Comparison of ENCODE assay signal across 10 cellular contexts in genomic region chr1:2208309-2209239, GRCh38. TPM values are rescaled to one million over a fixed set of nuclear protein-coding genes. Genes with fewer than 3 reads are reported as not detected.
A peak's percentile ranks its signal among the peaks of the same experiment; 100 is the strongest.
DNase-seq lines count a peak whose midpoint lies in the region; ATAC-seq and TF ChIP-seq lines count a peak whose summit lies in the region.
"Had no signal": no experiment of that assay in that cellular context is flagged by ENCODE, and none has a peak within 500 bp of the region (broad histone marks: within the 10 kb centered on the region; RNA-seq: fewer than 3 reads in every experiment).

No MANE protein-coding gene starts in this region.

- no peaks in the 10 kb centered on the region for H3K9me3 ChIP-seq in right lobe of liver

- H3K4me1 ChIP-seq in right lobe of liver = peaks cover 0 to 36% (median 17%) of the 10 kb centered on the region in 4 donors

- TF ChIP-seq CTCF in right lobe of liver (IDR thresholded peaks at IDR 0.05) (peak in 1 of 4 donors; percentile 7), type B pancreatic cell (conservative IDR thresholded peaks at IDR 0.05) (no peak)

- peak; percentile 88 for DNase-seq in HuH-7.5 (ENCODE audit: low spot score)
- DNase-seq in central memory CD8-positive, alpha-beta T cell (ENCODE audit: low spot score in 2 of 2) = no peak
- DNase-seq in right lobe of liver = peak; percentile 86 to 93 (median 92)
- DNase-seq in type B pancreatic cell (ENCODE audit: extremely low spot score, unreplicated experiment) = peak; percentile 72
- DNase-seq in stimulated activated CD4-positive, alpha-beta T cell treated with anti-CD3 and anti-CD28 coated beads, Interleukin-4, amount 100 ng/mL, for 24 hours = no peak
- DNase-seq in central memory CD4-positive, alpha-beta T cell = no peak
- DNase-seq: activated naive CD4-positive, alpha-beta T cell; NCI-H526 treated with DMSO at 0.1 percent for 48 hours had no signal

- intact Hi-C loops in right lobe of liver (cut with DNase I) = no loop called here

- no peak for ATAC-seq in central memory CD8-positive, alpha-beta T cell (replicated peaks; ENCODE audit: extremely low read depth, poor library complexity, severe bottlenecking)
- ATAC-seq in right lobe of liver (peak; percentile 45 to 59 (median 50)), HG03039 (IDR thresholded peaks at IDR 0.05; ENCODE audit: unreplicated experiment) (no peak), esophagus mucosa (no peak)

- H3K4me1 Mint-ChIP-seq in central memory CD8-positive, alpha-beta T cell = peaks cover 4% of the 10 kb centered on the region
- H3K4me1 Mint-ChIP-seq in type B pancreatic cell (ENCODE audit: unreplicated experiment) = peaks cover 9% of the 10 kb centered on the region

- peaks cover 4% of the 10 kb centered on the region for H3K36me3 Mint-ChIP-seq in central memory CD8-positive, alpha-beta T cell (ENCODE audit: insufficient read depth)
- H3K36me3 Mint-ChIP-seq in type B pancreatic cell = no peaks in the 10 kb centered on the region

- no peaks in the 10 kb centered on the region for H3K9me3 Mint-ChIP-seq in central memory CD8-positive, alpha-beta T cell
- no peaks in the 10 kb centered on the region for H3K9me3 Mint-ChIP-seq in type B pancreatic cell

- peak overlapping the region; percentile 92 to 97 (median 97) for H3K27ac ChIP-seq in right lobe of liver

- H3K27ac Mint-ChIP-seq in central memory CD8-positive, alpha-beta T cell (ENCODE audit: low read depth) = no peak overlapping the region
- H3K27ac Mint-ChIP-seq in type B pancreatic cell = peak overlapping the region; percentile 37

- no peaks in the 10 kb centered on the region for H3K27me3 ChIP-seq in right lobe of liver

- H3K36me3 ChIP-seq in right lobe of liver = no peaks in the 10 kb centered on the region

- H3K4me3 ChIP-seq in right lobe of liver = peak overlapping the region in 2 of 3 donors; percentile 24 to 26

- H3K27me3 Mint-ChIP-seq in central memory CD8-positive, alpha-beta T cell = no peaks in the 10 kb centered on the region
- H3K27me3 Mint-ChIP-seq in type B pancreatic cell = no peaks in the 10 kb centered on the region

- no peak for TF ChIP-seq POLR2A in right lobe of liver (IDR thresholded peaks at IDR 0.05)

- 35% methylated on average over 9 of the region's 24 CpGs for WGBS in right lobe of liver (ENCODE audit: insufficient coverage, low coverage, low lambda C conversion rate, missing lambda C conversion rate)

- H3K4me3 Mint-ChIP-seq in central memory CD8-positive, alpha-beta T cell = peak overlapping the region; percentile 8
- peak overlapping the region; percentile 68 for H3K4me3 Mint-ChIP-seq in type B pancreatic cell

RNA-seq across cellular contexts. Expression of gene FAAP20, which starts 14.0 kb away (rescaled TPM):
- total RNA-seq in right lobe of liver (10 to 100 TPM; 18.9 to 26.0 (median 24.4) TPM), type B pancreatic cell (ENCODE audit: low replicate concordance) (45.8 and 73.8 TPM in 2 replicates), esophagus mucosa (36.5 TPM)

RNA-seq across cellular contexts. Expression of gene SKI, which starts 19.5 kb away (rescaled TPM):
- total RNA-seq in right lobe of liver = 10 to 100 TPM; 23.7 to 84.8 (median 31.4) TPM
- total RNA-seq in type B pancreatic cell (ENCODE audit: low replicate concordance) = 52.7 and 55.7 TPM in 2 replicates
- 21.6 TPM for total RNA-seq in esophagus mucosa

Comparison
In these comparisons a context has a peak if more than half of its experiments do, and no peak if none do; other contexts are left out.
1. DNase-seq: peak in HuH-7.5 (single experiment), right lobe of liver (3 of 3) and type B pancreatic cell (single experiment); none in central memory CD8-positive, alpha-beta T cell (0 of 2), stimulated activated CD4-positive, alpha-beta T cell treated with anti-CD3 and anti-CD28 coated beads, Interleukin-4, amount 100 ng/mL, for 24 hours (single experiment) and central memory CD4-positive, alpha-beta T cell (single experiment).
2. ATAC-seq: peak in right lobe of liver (4 of 4); none in central memory CD8-positive, alpha-beta T cell (single experiment), HG03039 (single experiment) and esophagus mucosa (single experiment).